8 cellular contexts compared by ENCODE assay signal in genomic region chr17:77829871-77830799, GRCh38.
A peak's percentile ranks its signal among the peaks of the same experiment; 100 is the strongest.
DNase-seq lines count a peak whose midpoint lies in the region; ATAC-seq and TF ChIP-seq lines count a peak whose summit lies in the region.

No MANE protein-coding gene starts in this region.

- CTCF ChIA-PET in CD4-positive, alpha-beta memory T cell (lab: Charles Lee; ENCODE audit: partially characterized antibody), result no interaction called here

- no peak overlapping the region for H3K4me2 ChIP-seq in parathyroid adenoma (ENCODE audit: low read length)

- peak overlapping the region in 5 of 8 donors; percentile 20 to 51 (median 34) for H3K4me3 Mint-ChIP-seq in CD4-positive, alpha-beta memory T cell

- no peaks in the 10 kb centered on the region for H3K27me3 Mint-ChIP-seq in CD4-positive, alpha-beta memory T cell

- POLR2A ChIA-PET in CD4-positive, alpha-beta memory T cell (lab: Charles Lee; ENCODE audit: partially characterized antibody), result interaction anchor here (1.5 to 2.2 kb wide), 2 partner anchors 14 to 128 kb away, joined by 7 to 11 read pairs; partner anchors contain the start of gene TNRC6C

- no peaks in the 10 kb centered on the region for H3K79me2 ChIP-seq in parathyroid adenoma

- no peaks in the 10 kb centered on the region for H3K27me3 ChIP-seq in CD4-positive, alpha-beta memory T cell (ENCODE audit: insufficient read depth, low read length)
- H3K27me3 ChIP-seq in RWPE2 (ENCODE audit: insufficient read depth, poor library complexity, severe bottlenecking) (no peaks in the 10 kb centered on the region), parathyroid adenoma (ENCODE audit: control insufficient read depth, insufficient read depth, low read length) (no peaks in the 10 kb centered on the region)

- no peaks in the 10 kb centered on the region for H3K9me3 ChIP-seq in CD4-positive, alpha-beta memory T cell (ENCODE audit: control insufficient read depth in 1 of 2, low read length in 2 of 2)
- H3K9me3 ChIP-seq in RWPE2 (ENCODE audit: severe bottlenecking) (no peaks in the 10 kb centered on the region), parathyroid adenoma (ENCODE audit: control insufficient read depth, low read length) (no peaks in the 10 kb centered on the region)

- no peak overlapping the region for H3K9ac ChIP-seq in parathyroid adenoma

- DNase-seq in CD4-positive, alpha-beta memory T cell, result no peak
- peak; percentile 38 for DNase-seq in RWPE2 (ENCODE audit: low spot score)
- peak; percentile 78 for DNase-seq in fibroblast of mammary gland (ENCODE audit: low read depth)
- no peak for DNase-seq in SKM-1 treated with dmso at 0.1 percent for 144 hours (lab: John Stamatoyannopoulos, UW; ENCODE audit: unreplicated experiment)

- ATAC-seq in RWPE2 (ENCODE audit: low read depth) (peak; percentile 68), HG02970 (IDR thresholded peaks at IDR 0.05; ENCODE audit: low FRiP score, unreplicated experiment) (no peak), HG02588 (IDR thresholded peaks at IDR 0.05; ENCODE audit: unreplicated experiment) (no peak), HG03280 (IDR thresholded peaks at IDR 0.05; ENCODE audit: unreplicated experiment) (no peak)

- no peak overlapping the region for H3K27ac ChIP-seq in CD4-positive, alpha-beta memory T cell (ENCODE audit: low read depth, low read length)
- H3K27ac ChIP-seq in RWPE2 (ENCODE audit: poor library complexity, severe bottlenecking) (no peak overlapping the region), parathyroid adenoma (peak overlapping the region; percentile 70)

- H2AFZ ChIP-seq in parathyroid adenoma, result no peak overlapping the region

- H3K4me1 Mint-ChIP-seq in CD4-positive, alpha-beta memory T cell, result peaks cover 23 to 56% (median 38%) of the 10 kb centered on the region in 4 donors

- H3K27ac Mint-ChIP-seq in CD4-positive, alpha-beta memory T cell, result peak overlapping the region in 3 of 7 donors; percentile 17 to 80 (median 42)

- TF ChIP-seq CTCF in RWPE2 (IDR thresholded peaks at IDR 0.05; ENCODE audit: poor library complexity, severe bottlenecking), result no peak
- TF ChIP-seq CTCF in fibroblast of mammary gland (conservative IDR thresholded peaks at IDR 0.05; ENCODE audit: control insufficient read depth, insufficient read depth, low read depth, low read length), result no peak
- TF ChIP-seq CTCF in parathyroid adenoma (IDR thresholded peaks at IDR 0.05), result no peak

- intact Hi-C loops in CD4-positive, alpha-beta memory T cell (cut with micrococcal nuclease), result no loop called here

- H3K4me1 ChIP-seq in CD4-positive, alpha-beta memory T cell (ENCODE audit: insufficient read depth, low read length), result peaks cover 33% of the 10 kb centered on the region
- H3K4me1 ChIP-seq in RWPE2 (ENCODE audit: insufficient read depth, poor library complexity, severe bottlenecking) (peaks cover 10% of the 10 kb centered on the region), parathyroid adenoma (peaks cover 3% of the 10 kb centered on the region)

- no peaks in the 10 kb centered on the region for H3K36me3 ChIP-seq in CD4-positive, alpha-beta memory T cell (ENCODE audit: insufficient read depth, low read length)
- no peaks in the 10 kb centered on the region for H3K36me3 ChIP-seq in RWPE2 (ENCODE audit: low read depth)
- no peaks in the 10 kb centered on the region for H3K36me3 ChIP-seq in parathyroid adenoma (ENCODE audit: control insufficient read depth, insufficient read depth, low read length)

- no peak overlapping the region for H3K4me3 ChIP-seq in CD4-positive, alpha-beta memory T cell (ENCODE audit: low read length in 2 of 2)
- H3K4me3 ChIP-seq in RWPE2 (ENCODE audit: severe bottlenecking), result no peak overlapping the region
- H3K4me3 ChIP-seq in fibroblast of mammary gland (ENCODE audit: control insufficient read depth, low read depth, low read length), result no peak overlapping the region
- no peak overlapping the region for H3K4me3 ChIP-seq in parathyroid adenoma (ENCODE audit: low read depth, low read length)

- H3K36me3 Mint-ChIP-seq in CD4-positive, alpha-beta memory T cell, result no peaks in the 10 kb centered on the region

- no peaks in the 10 kb centered on the region for H3K9me3 Mint-ChIP-seq in CD4-positive, alpha-beta memory T cell

Comparison
In these comparisons a context has a peak if more than half of its experiments do, and no peak if none do; other contexts are left out.
1. DNase-seq: peak in RWPE2 (single experiment) and fibroblast of mammary gland (single experiment); none in CD4-positive, alpha-beta memory T cell (0 of 5) and SKM-1 treated with dmso at 0.1 percent for 144 hours (single experiment).